In genomic region chr13:39215971-39216370, GRCh38 we compare ENCODE assay signal across 33 cellular contexts.
"Had no signal": no experiment of that assay in that cellular context is flagged by ENCODE, and none has a peak within 500 bp of the region (broad histone marks: within the 10 kb centered on the region; RNA-seq: fewer than 3 reads in every experiment).

No MANE protein-coding gene starts in this region.

- H3K9me3 ChIP-seq: MG63 had no signal

- H3K36me3 ChIP-seq: MG63 had no signal

- DNase-seq: Karpas-422, Kasumi-1, MG63, MM.1S, MV-4-11, NCI-H1048, NCI-H1092, NCI-H1092 treated with DMSO at 0.1 percent for 48 hours, NCI-H1105, NCI-H1417, NCI-H1417 treated with DMSO at 0.1 percent for 48 hours, NCI-H1436, NCI-H1436 treated with DMSO at 0.1 percent for 48 hours, NCI-H146, NCI-H1694, NCI-H1694 treated with DMSO at 0.1 percent for 48 hours, NCI-H187, NCI-H187 treated with DMSO at 0.1 percent for 48 hours, NCI-H1930, NCI-H2029, NCI-H2029 treated with DMSO at 0.1 percent for 48 hours, NCI-H2081, NCI-H2081 treated with DMSO at 0.1 percent for 48 hours, NCI-H2107, NCI-H2171, NCI-H2171 treated with DMSO at 0.1 percent for 48 hours, NCI-H2227 treated with DMSO at 0.1 percent for 48 hours, NCI-H226, NCI-H345, NCI-H510A, NCI-H510A treated with DMSO at 0.1 percent for 48 hours, NCI-H524, NCI-H524 treated with DMSO at 0.1 percent for 48 hours had no signal

- H3K27me3 ChIP-seq: MG63 had no signal

- H3K4me3 ChIP-seq: MG63 had no signal
